In the genomic region with DNA sequence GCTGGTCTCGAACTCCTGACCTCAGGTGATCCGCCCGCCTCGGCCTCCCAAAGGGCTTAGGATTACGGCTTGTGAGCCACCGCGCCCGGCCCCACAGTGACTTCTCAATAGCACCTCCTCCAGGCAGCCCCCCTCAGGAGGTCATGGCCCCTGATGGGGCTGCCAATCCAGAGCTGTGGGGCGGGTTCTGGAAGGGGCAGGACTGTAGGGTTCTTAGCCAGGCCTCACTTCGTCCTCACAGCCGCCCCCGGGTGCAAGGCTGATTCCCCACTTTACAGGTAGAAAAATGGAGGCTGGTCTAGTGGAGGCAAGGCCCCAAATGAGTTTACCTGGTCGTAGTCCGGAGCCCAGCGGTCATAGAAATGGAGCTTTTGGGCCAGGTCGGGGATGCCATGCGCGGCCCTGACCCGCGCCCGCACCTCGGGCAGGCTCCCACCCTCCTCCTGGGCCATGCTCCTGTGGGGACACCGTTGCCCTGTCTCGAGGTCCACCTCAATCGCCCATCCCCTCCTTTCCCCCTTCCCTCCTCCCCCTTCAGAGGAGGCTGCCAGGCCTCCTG, we compare ENCODE assay signal across 8 cellular contexts. TPM values are rescaled to one million over a fixed set of nuclear protein-coding genes. Genes with fewer than 3 reads are reported as not detected.
DNase-seq lines count a peak whose midpoint lies in the region; ATAC-seq and TF ChIP-seq lines count a peak whose summit lies in the region.

No MANE protein-coding gene starts in this region.

- no peak overlapping the region for H3K27ac Mint-ChIP-seq in CD8-positive, alpha-beta T cell
- H3K27ac Mint-ChIP-seq in naive thymus-derived CD8-positive, alpha-beta T cell = peak overlapping the region in 7 of 10 donors; percentile 64 to 92 (median 88)

- peaks cover 5% of the 10 kb centered on the region for H3K4me1 ChIP-seq in CD8-positive, alpha-beta T cell (ENCODE audit: insufficient read depth, low read length)
- peaks cover 7% of the 10 kb centered on the region for H3K4me1 ChIP-seq in effector memory CD4-positive, alpha-beta T cell (ENCODE audit: control insufficient read depth, insufficient read depth, low read length, poor library complexity, severe bottlenecking)

- H3K4me1 Mint-ChIP-seq in CD8-positive, alpha-beta T cell (ENCODE audit: low read depth) = peaks cover 13% of the 10 kb centered on the region
- H3K4me1 Mint-ChIP-seq in naive thymus-derived CD8-positive, alpha-beta T cell = peaks cover 6 to 23% (median 16%) of the 10 kb centered on the region in 4 donors

- H3K9me3 ChIP-seq in CD8-positive, alpha-beta T cell (ENCODE audit: low read length) = no peaks in the 10 kb centered on the region
- H3K9me3 ChIP-seq in MG63 = no peaks in the 10 kb centered on the region
- no peaks in the 10 kb centered on the region for H3K9me3 ChIP-seq in effector memory CD4-positive, alpha-beta T cell (ENCODE audit: control insufficient read depth, low read length)

- CTCF ChIA-PET in CD8-positive, alpha-beta T cell (lab: Charles Lee) = no interaction called here

- POLR2A ChIA-PET in CD8-positive, alpha-beta T cell (lab: Charles Lee) = interaction anchor here (0.9 kb wide), 1 partner anchor 12 kb away, joined by 3 read pairs; no protein-coding TSS in a partner anchor
- POLR2A ChIA-PET in naive thymus-derived CD8-positive, alpha-beta T cell (lab: Charles Lee) = interaction anchor here (0.7 to 2.1 kb wide), 4 partner anchors 9 to 167 kb away, joined by 3 to 6 read pairs (median 4); no protein-coding TSS in a partner anchor

- H3K27me3 Mint-ChIP-seq in CD8-positive, alpha-beta T cell (ENCODE audit: low read depth) = no peaks in the 10 kb centered on the region
- no peaks in the 10 kb centered on the region for H3K27me3 Mint-ChIP-seq in naive thymus-derived CD8-positive, alpha-beta T cell

- H3K36me3 ChIP-seq in CD8-positive, alpha-beta T cell (ENCODE audit: insufficient read depth, low read length) = no peaks in the 10 kb centered on the region
- no peaks in the 10 kb centered on the region for H3K36me3 ChIP-seq in MG63
- no peaks in the 10 kb centered on the region for H3K36me3 ChIP-seq in effector memory CD4-positive, alpha-beta T cell (ENCODE audit: control insufficient read depth, insufficient read depth, low read length)

- DNase-seq in CD8-positive, alpha-beta T cell = no peak
- DNase-seq in MG63 = no peak
- no peak for DNase-seq in effector memory CD4-positive, alpha-beta T cell
- DNase-seq in naive thymus-derived CD8-positive, alpha-beta T cell = peak in 1 of 10 donors; percentile 51
- no peak for DNase-seq in DMS79 (lab: John Stamatoyannopoulos, UW)
- DNase-seq in D341Med (ENCODE audit: low spot score) = no peak
- no peak for DNase-seq in pons (ENCODE audit: low spot score)
- DNase-seq in cortex of kidney (lab: John Stamatoyannopoulos, UW) = no peak

- H3K27ac ChIP-seq in CD8-positive, alpha-beta T cell (ENCODE audit: low read depth, low read length) = no peak overlapping the region
- no peak overlapping the region for H3K27ac ChIP-seq in effector memory CD4-positive, alpha-beta T cell (ENCODE audit: insufficient read depth, low read length, poor library complexity, severe bottlenecking)

- no peaks in the 10 kb centered on the region for H3K36me3 Mint-ChIP-seq in CD8-positive, alpha-beta T cell
- H3K36me3 Mint-ChIP-seq in naive thymus-derived CD8-positive, alpha-beta T cell = no peaks in the 10 kb centered on the region

- H3K27me3 ChIP-seq in CD8-positive, alpha-beta T cell (ENCODE audit: insufficient read depth, low read length) = no peaks in the 10 kb centered on the region
- no peaks in the 10 kb centered on the region for H3K27me3 ChIP-seq in MG63
- H3K27me3 ChIP-seq in effector memory CD4-positive, alpha-beta T cell (replicated peaks; ENCODE audit: control insufficient read depth, insufficient read depth, low read length, poor library complexity, severe bottlenecking) = no peaks in the 10 kb centered on the region

- ATAC-seq in CD8-positive, alpha-beta T cell = no peak
- ATAC-seq in naive thymus-derived CD8-positive, alpha-beta T cell = no peak

- intact Hi-C loops in CD8-positive, alpha-beta T cell (cut with DNase I, micrococcal nuclease) = loop anchor here (1.0 to 10.0 kb wide), 7 partner anchors 103 to 333 kb away; a partner anchor contains a TSS

- H3K4me3 ChIP-seq in CD8-positive, alpha-beta T cell (ENCODE audit: low read depth, low read length) = peak overlapping the region; percentile 77
- H3K4me3 ChIP-seq in MG63 = peak overlapping the region; percentile 54
- peak overlapping the region; percentile 56 for H3K4me3 ChIP-seq in effector memory CD4-positive, alpha-beta T cell (ENCODE audit: insufficient read depth, low read depth, low read length, poor library complexity, severe bottlenecking)

- no peak for TF ChIP-seq CTCF in CD8-positive, alpha-beta T cell (IDR thresholded peaks at IDR 0.05)

- H3K9me3 Mint-ChIP-seq in CD8-positive, alpha-beta T cell = no peaks in the 10 kb centered on the region
- no peaks in the 10 kb centered on the region for H3K9me3 Mint-ChIP-seq in naive thymus-derived CD8-positive, alpha-beta T cell

- peak overlapping the region; percentile 85 for H3K4me3 Mint-ChIP-seq in CD8-positive, alpha-beta T cell
- H3K4me3 Mint-ChIP-seq in naive thymus-derived CD8-positive, alpha-beta T cell = peak overlapping the region; percentile 81 to 91 (median 88)

RNA-seq across cellular contexts. Expression of a gene that starts 0.5 kb away (rescaled TPM):
- total RNA-seq in CD8-positive, alpha-beta T cell = not detected
- not detected in 2 replicates for total RNA-seq in MG63 (2014; rRNA removed; shearing (Covaris generic); ENCODE audit: low replicate concordance)
- total RNA-seq in naive thymus-derived CD8-positive, alpha-beta T cell = 1 to 10 TPM; 3.0 to 4.4 TPM
- polyA plus RNA-seq in naive thymus-derived CD8-positive, alpha-beta T cell = 1 to 10 TPM in 2 of 3 donors, under 1 TPM in 1; 0.52 to 3.2 (median 1.5) TPM

RNA-seq across cellular contexts. Expression of a gene that starts 11.0 kb away (rescaled TPM):
- not detected for total RNA-seq in CD8-positive, alpha-beta T cell
- total RNA-seq in MG63 (2014; rRNA removed; shearing (Covaris generic); ENCODE audit: low replicate concordance) = not detected in 2 replicates
- under 1 TPM in 1 of 2 experiments, not detected in 1; 0.36 TPM for total RNA-seq in naive thymus-derived CD8-positive, alpha-beta T cell
- polyA plus RNA-seq in naive thymus-derived CD8-positive, alpha-beta T cell = under 1 TPM in 1 of 3 donors, not detected in 2; 0.04 TPM

RNA-seq across cellular contexts. Expression of a gene that starts 19.2 kb away (rescaled TPM):
- total RNA-seq in CD8-positive, alpha-beta T cell = not detected
- total RNA-seq in MG63 (2014; rRNA removed; shearing (Covaris generic); ENCODE audit: low replicate concordance) = not detected in 2 replicates
- not detected for total RNA-seq in naive thymus-derived CD8-positive, alpha-beta T cell
- polyA plus RNA-seq in naive thymus-derived CD8-positive, alpha-beta T cell = not detected
